Comparison of ENCODE assay signal across 8 cellular contexts in genomic region chr5:80408976-80409926, GRCh38. TPM values are rescaled to one million over a fixed set of nuclear protein-coding genes. Genes with fewer than 3 reads are reported as not detected.
A peak's percentile ranks its signal among the peaks of the same experiment; 100 is the strongest.
DNase-seq lines count a peak whose midpoint lies in the region; ATAC-seq lines count a peak whose summit lies in the region.

No MANE protein-coding gene starts in this region.

- H3K36me3 ChIP-seq in HUES64 (ENCODE audit: insufficient read depth, low read length): peaks cover 14% of the 10 kb centered on the region

- H3K9ac ChIP-seq in HUES64 (ENCODE audit: low read depth, low read length): peak overlapping the region; percentile 84

- H3K27me3 ChIP-seq in HUES64 (ENCODE audit: insufficient read depth, low read length): no peaks in the 10 kb centered on the region

- no peak overlapping the region for H3K27ac ChIP-seq in HUES64 (ENCODE audit: low read depth, low read length)
- H3K27ac ChIP-seq in caudate nucleus (ENCODE audit: low read depth, low read length): peak overlapping the region; percentile 40

- H3K4me3 ChIP-seq in HUES64 (ENCODE audit: low read length): peak overlapping the region; percentile 97

- no peak for ATAC-seq in GM21825 (IDR thresholded peaks at IDR 0.05; ENCODE audit: unreplicated experiment)

- WGBS in HUES64: 72% methylated on average over 5 of the region's 10 CpGs

- H3K4me1 ChIP-seq in HUES64 (ENCODE audit: insufficient read depth, low read length): peaks cover 12% of the 10 kb centered on the region

- H3K9me3 ChIP-seq in HUES64 (ENCODE audit: insufficient read depth, low read depth, low read length): no peaks in the 10 kb centered on the region

- DNase-seq in Ammon's horn (ENCODE audit: low spot score): peak; percentile 20
- peak in 2 of 61 donors; percentile 3 to 4 for DNase-seq in caudate nucleus (lab: John Stamatoyannopoulos, UW)
- peak; percentile 11 for DNase-seq in myocyte (ENCODE audit: low read depth)
- no peak for DNase-seq in GM19240 (ENCODE audit: insufficient read length, low spot score)
- no peak for DNase-seq in NCI-H1092 (lab: John Stamatoyannopoulos, UW)
- no peak for DNase-seq in HuH-7 (ENCODE audit: low spot score)

RNA-seq across cellular contexts. Expression of gene ZFYVE16, which starts 1.4 kb away (rescaled TPM):
- polyA plus RNA-seq in HUES64 (2013, experiment 1 of 2): 11.4 TPM
- polyA plus RNA-seq in HUES64 (2013, experiment 2 of 2): 15.0 TPM
- total RNA-seq in myocyte: 27.3 and 31.3 TPM in 2 replicates
- 8.6 TPM for polyA plus RNA-seq in myocyte (2012)

Comparison
In these comparisons a context has a peak if more than half of its experiments do, and no peak if none do; other contexts are left out.
1. DNase-seq: peak in Ammon's horn (single experiment) and myocyte (single experiment); none in GM19240 (single experiment), NCI-H1092 (single experiment) and HuH-7 (single experiment).